Comparison of ENCODE assay signal across 26 cellular contexts in genomic region chr14:89056394-89056793, GRCh38.
"Had no signal": no experiment of that assay in that cellular context is flagged by ENCODE, and none has a peak within 500 bp of the region (broad histone marks: within the 10 kb centered on the region; RNA-seq: fewer than 3 reads in every experiment).

No MANE protein-coding gene starts in this region.

- H3K27ac ChIP-seq: colonic mucosa, coronary artery, dorsolateral prefrontal cortex, epithelial cell of prostate, esophagus muscularis mucosa, esophagus squamous epithelium, foreskin keratinocyte, gastrocnemius medialis, gastroesophageal sphincter, heart left ventricle, heart right ventricle had no signal

- H3K4me3 ChIP-seq: colonic mucosa, coronary artery, dorsolateral prefrontal cortex, esophagus muscularis mucosa, esophagus squamous epithelium, gastrocnemius medialis, gastroesophageal sphincter, heart left ventricle, heart right ventricle had no signal

- FAIRE-seq: colon, endometrium, endothelial cell of umbilical vein, frontal cortex had no signal

- H3K9me3 ChIP-seq: colonic mucosa, esophagus squamous epithelium, gastrocnemius medialis had no signal

- H3K4me1 ChIP-seq: colonic mucosa, esophagus muscularis mucosa, esophagus squamous epithelium, foreskin keratinocyte, gastrocnemius medialis, gastroesophageal sphincter, heart left ventricle, heart right ventricle had no signal

- DNase-seq: colonic mucosa; cortex of kidney; dermis blood vessel endothelial cell; dorsolateral prefrontal cortex; effector CD4-positive, alpha-beta T cell; effector CD8-positive, alpha-beta T cell; effector memory CD4-positive, alpha-beta T cell; effector memory CD8-positive, alpha-beta T cell; endodermal cell; erythroblast; esophagus squamous epithelium; foreskin fibroblast; foreskin keratinocyte; foreskin melanocyte; gastrocnemius medialis; glutamatergic neuron; heart left ventricle; heart right ventricle had no signal

- H3K27me3 ChIP-seq: colonic mucosa, dorsolateral prefrontal cortex, esophagus muscularis mucosa, esophagus squamous epithelium, foreskin keratinocyte, gastrocnemius medialis, gastroesophageal sphincter, heart left ventricle, heart right ventricle had no signal

- H3K36me3 ChIP-seq: colonic mucosa, esophagus muscularis mucosa, esophagus squamous epithelium, gastrocnemius medialis, gastroesophageal sphincter, heart left ventricle, heart right ventricle had no signal
